In the genomic region with DNA sequence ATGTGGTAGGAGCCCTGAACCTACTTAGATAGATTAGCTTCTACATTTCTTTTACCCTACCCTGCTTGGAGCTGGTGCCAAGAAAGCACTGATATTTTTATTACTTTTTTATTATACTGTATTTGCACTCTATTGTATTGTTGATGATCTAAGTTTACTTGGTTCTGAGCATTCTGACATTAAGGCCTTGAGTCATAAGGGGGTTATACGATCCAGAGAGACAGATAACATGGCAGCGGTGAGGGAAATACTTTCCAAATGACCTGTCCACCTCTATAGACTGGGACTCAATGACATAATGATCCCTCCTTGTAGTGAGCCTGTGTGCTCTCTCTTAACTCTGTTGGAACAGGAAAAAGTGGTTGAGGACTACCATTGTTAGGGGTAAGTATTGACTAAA, we compare ENCODE assay signal across 9 cellular contexts.
DNase-seq lines count a peak whose midpoint lies in the region; ATAC-seq and TF ChIP-seq lines count a peak whose summit lies in the region.
"Had no signal": no experiment of that assay in that cellular context is flagged by ENCODE, and none has a peak within 500 bp of the region (broad histone marks: within the 10 kb centered on the region; RNA-seq: fewer than 3 reads in every experiment).

No MANE protein-coding gene starts in this region.

- no peak overlapping the region for H4K12ac ChIP-seq in trophoblast cell (ENCODE audit: low read depth, low read length)

- H3K79me2 ChIP-seq in SK-N-SH (ENCODE audit: insufficient read depth) (no peaks in the 10 kb centered on the region), fibroblast of lung (ENCODE audit: control insufficient read depth, insufficient read depth, low read length) (no peaks in the 10 kb centered on the region), trophoblast cell (ENCODE audit: control insufficient read depth, insufficient read depth, low read length, poor library complexity) (no peaks in the 10 kb centered on the region)

- no peak overlapping the region for H4K91ac ChIP-seq in trophoblast cell (ENCODE audit: low read depth, low read length)

- peak in 1 of 2 experiments; percentile 83; a peak in 2 of 4 replicates for TF ChIP-seq EP300 in SK-N-SH (IDR thresholded peaks at IDR 0.05; ENCODE audit: borderline replicate concordance in 1 of 2, low read depth in 1 of 2, low read length in 1 of 2)

- H3K36me3 ChIP-seq in SK-N-SH (replicated peaks in 1 of 2; ENCODE audit: control insufficient read depth in 1 of 2, insufficient read depth in 2 of 2, low read length in 1 of 2) (peaks cover 14 to 16% of the 10 kb centered on the region in 2 experiments), fibroblast of lung (ENCODE audit: control insufficient read depth, insufficient read depth, low read length) (no peaks in the 10 kb centered on the region), trophoblast cell (ENCODE audit: control insufficient read depth in 1 of 2, insufficient read depth in 2 of 2, low read length in 2 of 2) (no peaks in the 10 kb centered on the region)

- in situ Hi-C loops in GM13976 (cut with MboI; ENCODE audit: low sequenced_read_pairs, unreplicated experiment) = no loop called here

- H3K27ac ChIP-seq in SK-N-SH (ENCODE audit: low read depth in 2 of 2, low read length in 1 of 2) (peak overlapping the region; percentile 39 to 90; a peak in 3 of 4 replicates), fibroblast of lung (ENCODE audit: insufficient read depth, low read length) (peak overlapping the region; percentile 38), trophoblast cell (ENCODE audit: low read depth, low read length) (peak overlapping the region; percentile 75)

- H3K23ac ChIP-seq in trophoblast cell (ENCODE audit: low read length) = no peak overlapping the region

- H2BK5ac ChIP-seq in trophoblast cell (ENCODE audit: low read depth, low read length, poor library complexity) = no peak overlapping the region

- H3K4me1 ChIP-seq in SK-N-SH (ENCODE audit: control insufficient read depth in 1 of 2, insufficient read depth in 2 of 2, low read depth in 1 of 2, low read length in 1 of 2) = peaks cover 2 to 34% of the 10 kb centered on the region in 2 experiments
- peaks cover 11% of the 10 kb centered on the region for H3K4me1 ChIP-seq in fibroblast of lung (ENCODE audit: control insufficient read depth, extremely low read depth, insufficient read depth, low read length)
- H3K4me1 ChIP-seq in trophoblast cell (ENCODE audit: control insufficient read depth in 1 of 2, insufficient read depth in 2 of 2, low read length in 2 of 2) = peaks cover 4 to 13% of the 10 kb centered on the region in 2 experiments

- no peaks in the 10 kb centered on the region for H4K20me1 ChIP-seq in SK-N-SH (ENCODE audit: insufficient read depth)
- no peaks in the 10 kb centered on the region for H4K20me1 ChIP-seq in fibroblast of lung (ENCODE audit: control insufficient read depth, extremely low read depth, insufficient read depth, low read length)

- H4K8ac ChIP-seq in trophoblast cell (ENCODE audit: low read depth, low read length) = no peak overlapping the region

- no peak overlapping the region for H3K14ac ChIP-seq in trophoblast cell (ENCODE audit: low read length)

- no peak for ATAC-seq in GM18907 (IDR thresholded peaks at IDR 0.05; ENCODE audit: unreplicated experiment)

- H3K4me3 ChIP-seq in SK-N-SH (ENCODE audit: low read depth in 2 of 2, low read length in 1 of 2) (no peak overlapping the region), fibroblast of lung (replicated peaks in 1 of 4; ENCODE audit: control extremely low read depth in 1 of 4, insufficient read depth in 1 of 4, low read depth in 3 of 4, low read length in 4 of 4) (no peak overlapping the region), trophoblast cell (ENCODE audit: low read depth, low read length) (no peak overlapping the region)

- no peak for TF ChIP-seq CTCF in SK-N-SH (IDR thresholded peaks at IDR 0.05)
- TF ChIP-seq CTCF in fibroblast of lung (conservative IDR thresholded peaks at IDR 0.05 in 1 of 2, IDR thresholded peaks at IDR 0.05 in 1 of 2; ENCODE audit: low read depth in 1 of 2, low read length in 2 of 2) = no peak
- no peak for TF ChIP-seq CTCF in GM13976 (IDR thresholded peaks at IDR 0.05; ENCODE audit: borderline replicate concordance, control extremely low read depth, extremely low read depth, insufficient read depth, missing control alignments)

- H2AFZ ChIP-seq in SK-N-SH (ENCODE audit: low read depth) = no peak overlapping the region
- H2AFZ ChIP-seq in fibroblast of lung (ENCODE audit: low read length) = no peak overlapping the region
- no peak overlapping the region for H2AFZ ChIP-seq in trophoblast cell (ENCODE audit: insufficient read depth, low read length, poor library complexity)

- no peaks in the 10 kb centered on the region for H3K9me3 ChIP-seq in SK-N-SH
- no peaks in the 10 kb centered on the region for H3K9me3 ChIP-seq in fibroblast of lung (ENCODE audit: control insufficient read depth, insufficient read depth, low read depth, low read length)
- H3K9me3 ChIP-seq in trophoblast cell (ENCODE audit: insufficient read depth, low read depth, low read length) = no peaks in the 10 kb centered on the region

- H2BK120ac ChIP-seq in trophoblast cell (ENCODE audit: insufficient read depth, low read length, poor library complexity) = no peak overlapping the region

- peak overlapping the region; percentile 51; the same call in 1 of the 2 replicates for H3K4me2 ChIP-seq in SK-N-SH
- H3K4me2 ChIP-seq in fibroblast of lung (ENCODE audit: extremely low read depth, insufficient read depth, low read length) = no peak overlapping the region
- H3K4me2 ChIP-seq in trophoblast cell (ENCODE audit: low read length) = no peak overlapping the region

- TF ChIP-seq RAD21 in SK-N-SH (IDR thresholded peaks at IDR 0.05; ENCODE audit: low read length) = no peak

- DNase-seq in HS-27A (ENCODE audit: low read depth) = peak; percentile 29
- DNase-seq in SK-N-SH = no peak
- peak in 1 of 2 donors; percentile 96 for DNase-seq in fibroblast of lung (ENCODE audit: low read depth in 2 of 2)
- DNase-seq in trophoblast cell = peak; percentile 58 to 82
- no peak for DNase-seq in GM13976 (ENCODE audit: low spot score)
- no peak for DNase-seq in NCI-H2171 treated with DMSO at 0.1 percent for 48 hours (lab: John Stamatoyannopoulos, UW)
- DNase-seq: activated CD4-positive, alpha-beta T cell treated with anti-CD3 and anti-CD28 coated beads for 4 hours; SW 1271 had no signal

- H3K4ac ChIP-seq in trophoblast cell (ENCODE audit: low read depth, low read length) = no peak overlapping the region

- CTCF ChIA-PET in SK-N-SH (lab: Yijun Ruan, JAX) = no interaction called here

- H3K79me1 ChIP-seq in trophoblast cell (ENCODE audit: low read length) = peaks cover 4% of the 10 kb centered on the region

- no peak overlapping the region for H2BK12ac ChIP-seq in trophoblast cell (ENCODE audit: low read length)

- H3K9ac ChIP-seq in SK-N-SH = no peak overlapping the region
- no peak overlapping the region for H3K9ac ChIP-seq in fibroblast of lung (ENCODE audit: insufficient read depth, low read length)
- H3K9ac ChIP-seq in trophoblast cell (ENCODE audit: low read length) = no peak overlapping the region

- no peak overlapping the region for H3K18ac ChIP-seq in trophoblast cell (ENCODE audit: low read length)

- WGBS in SK-N-SH (ENCODE audit: low lambda C conversion rate) = 9% methylated on average over 2 of the region's 2 CpGs
- WGBS in trophoblast cell (ENCODE audit: extremely low coverage, insufficient coverage, insufficient read length) = no CpG with 5 or more reads among the region's 2 CpGs

- H3F3A ChIP-seq in SK-N-SH (replicated peaks; ENCODE audit: insufficient read depth) = peaks cover 29% of the 10 kb centered on the region

- POLR2A ChIA-PET in SK-N-SH (lab: Yijun Ruan, JAX) = interaction anchor here (1.1 kb wide), 1 partner anchor 22 kb away, joined by 3 read pairs; no protein-coding TSS in a partner anchor

- no peaks in the 10 kb centered on the region for H3K9me2 ChIP-seq in SK-N-SH

- H2AK5ac ChIP-seq in trophoblast cell (ENCODE audit: low read length) = no peak overlapping the region

- H3K27me3 ChIP-seq in SK-N-SH (ENCODE audit: insufficient read depth) (no peaks in the 10 kb centered on the region), fibroblast of lung (ENCODE audit: control insufficient read depth, insufficient read depth, low read length) (no peaks in the 10 kb centered on the region), trophoblast cell (ENCODE audit: insufficient read depth, low read length) (no peaks in the 10 kb centered on the region)

TF ChIP-seq in SK-N-SH, 30 proteins besides CTCF, POLR2A, EP300 and RAD21 (continues in another document):
- TF ChIP-seq FOXM1 (IDR thresholded peaks at IDR 0.05; ENCODE audit: low read depth) (0 out of 2 replicates have a peak, but pooled peaks have one; percentile 27), POLR2AphosphoS5 (IDR thresholded peaks at IDR 0.05; ENCODE audit: low read depth, low read length) (0 out of 2 replicates have a peak, but pooled peaks have one; percentile 51), NFIC (IDR thresholded peaks at IDR 0.05; ENCODE audit: borderline replicate concordance) (peak; percentile 65), USF1 (IDR thresholded peaks at IDR 0.05; ENCODE audit: borderline replicate concordance, low read depth) (no peak), JUND (IDR thresholded peaks at IDR 0.05) (peak; percentile 82), TEAD4 (IDR thresholded peaks at IDR 0.05; ENCODE audit: borderline replicate concordance, insufficient read depth) (peak; percentile 79), FOXJ3 (CRISPR knock-in tag; IDR thresholded peaks at IDR 0.05) (no peak), YY1 (IDR thresholded peaks at IDR 0.05; ENCODE audit: low read depth) (no peak), MEF2A (IDR thresholded peaks at IDR 0.05; ENCODE audit: borderline replicate concordance, low read depth) (0 out of 2 replicates have a peak, but pooled peaks have one; percentile 8), FOSL2 (IDR thresholded peaks at IDR 0.05; ENCODE audit: borderline replicate concordance, low read depth) (peak; percentile 82), TCF12 (IDR thresholded peaks at IDR 0.05) (peak; percentile 83)

Comparison
In these comparisons a context has a peak if more than half of its experiments do, and no peak if none do; other contexts are left out.
1. DNase-seq: peak in HS-27A (single experiment) and trophoblast cell (2 of 2); none in SK-N-SH (single experiment), GM13976 (single experiment) and NCI-H2171 treated with DMSO at 0.1 percent for 48 hours (single experiment).
2. Peak in every context shown above with its lines, with median percentiles within 50 percentile points of each other: H3K27ac ChIP-seq.